Comparison of ENCODE assay signal across 10 cellular contexts in genomic region chr1:42943166-42943565, GRCh38. TPM values are rescaled to one million over a fixed set of nuclear protein-coding genes. Genes with fewer than 3 reads are reported as not detected.
DNase-seq lines count a peak whose midpoint lies in the region; ATAC-seq and TF ChIP-seq lines count a peak whose summit lies in the region.
"Had no signal": no experiment of that assay in that cellular context is flagged by ENCODE, and none has a peak within 500 bp of the region (broad histone marks: within the 10 kb centered on the region; RNA-seq: fewer than 3 reads in every experiment).

No MANE protein-coding gene starts in this region.

- H3K9me3 ChIP-seq in ascending aorta: no peaks in the 10 kb centered on the region
- no peaks in the 10 kb centered on the region for H3K9me3 ChIP-seq in lung (ENCODE audit: control insufficient read depth in 2 of 2, insufficient read depth in 1 of 2, low read length in 1 of 2)
- no peaks in the 10 kb centered on the region for H3K9me3 ChIP-seq in upper lobe of left lung

- TF ChIP-seq EP300 in upper lobe of left lung (IDR thresholded peaks at IDR 0.05): no peak

- peak overlapping the region; percentile 35 for H3K4me3 Mint-ChIP-seq in activated CD4-positive, alpha-beta T cell treated with anti-CD3 and anti-CD28 coated beads, Interleukin-2, amount 10 ng/mL, durations not matched to agents 7 days and 5 days

- POLR2A ChIA-PET in activated CD4-positive, alpha-beta T cell treated with anti-CD3 and anti-CD28 coated beads, Interleukin-2, amount 10 ng/mL, durations not matched to agents 7 days and 5 days (lab: Charles Lee): interaction anchor here (1.6 kb wide), 1 partner anchor 10 kb away, joined by 5 read pairs; no protein-coding TSS in a partner anchor

- DNase-seq in activated CD4-positive, alpha-beta T cell treated with anti-CD3 and anti-CD28 coated beads, Interleukin-2, amount 10 ng/mL, durations not matched to agents 7 days and 5 days: no peak
- DNase-seq in activated CD4-positive, alpha-beta T cell treated with anti-CD3 and anti-CD28 coated beads, Interleukin-2, amount 50 U/mL, for 1 hour: no peak
- DNase-seq in ascending aorta (ENCODE audit: low spot score in 2 of 2) (peak; percentile 44 to 82), lung (ENCODE audit: low spot score) (peak; percentile 86), upper lobe of left lung (peak in 1 of 2 donors; percentile 92), NK-92 (lab: John Stamatoyannopoulos, UW; ENCODE audit: unreplicated experiment) (no peak)
- DNase-seq: activated CD4-positive, alpha-beta T cell treated with anti-CD3 and anti-CD28 coated beads, Interleukin-2, amount 50 U/mL, for 4 hours; AML-193 had no signal

- H3K9me3 Mint-ChIP-seq in activated CD4-positive, alpha-beta T cell treated with anti-CD3 and anti-CD28 coated beads, Interleukin-2, amount 10 ng/mL, durations not matched to agents 7 days and 5 days: no peaks in the 10 kb centered on the region

- intact Hi-C loops in ascending aorta (cut with DNase I): loop anchor here (5.0 to 10.0 kb wide), 3 partner anchors 481 to 1404 kb away; partner anchors contain the start of genes CCDC30 and HYI

- ATAC-seq in lung (ENCODE audit: insufficient read depth, low FRiP score): peak; percentile 70
- ATAC-seq in upper lobe of left lung (ENCODE audit: low FRiP score in 2 of 2): peak; percentile 45 to 83
- ATAC-seq in GM21526 (IDR thresholded peaks at IDR 0.05; ENCODE audit: low FRiP score, unreplicated experiment): no peak
- ATAC-seq in GM21825 (IDR thresholded peaks at IDR 0.05; ENCODE audit: unreplicated experiment): no peak

- H3K4me1 Mint-ChIP-seq in activated CD4-positive, alpha-beta T cell treated with anti-CD3 and anti-CD28 coated beads, Interleukin-2, amount 10 ng/mL, durations not matched to agents 7 days and 5 days: peaks cover 97% of the 10 kb centered on the region

- peaks cover 72% of the 10 kb centered on the region for H3K36me3 Mint-ChIP-seq in activated CD4-positive, alpha-beta T cell treated with anti-CD3 and anti-CD28 coated beads, Interleukin-2, amount 10 ng/mL, durations not matched to agents 7 days and 5 days (ENCODE audit: low read depth)

- H3K27me3 ChIP-seq in ascending aorta (no peaks in the 10 kb centered on the region), lung (ENCODE audit: control insufficient read depth, insufficient read depth) (no peaks in the 10 kb centered on the region), upper lobe of left lung (no peaks in the 10 kb centered on the region)

- H3K4me3 ChIP-seq in ascending aorta (no peak overlapping the region), lung (no peak overlapping the region), upper lobe of left lung (no peak overlapping the region)

- TF ChIP-seq CTCF in ascending aorta (IDR thresholded peaks at IDR 0.05) (no peak), lung (IDR thresholded peaks at IDR 0.05; ENCODE audit: control extremely low read depth, extremely low read depth) (no peak), upper lobe of left lung (IDR thresholded peaks at IDR 0.05) (no peak)

- WGBS in lung, 2 donors: 47 to 62% methylated on average over 7 of the region's 7 CpGs
- WGBS in upper lobe of left lung, 2 donors: 33 to 42% methylated on average over 1 to 7 of the region's 7 CpGs

- CTCF ChIA-PET in activated CD4-positive, alpha-beta T cell treated with anti-CD3 and anti-CD28 coated beads, Interleukin-2, amount 10 ng/mL, durations not matched to agents 7 days and 5 days (lab: Charles Lee): interaction anchor here (0.8 to 1.8 kb wide), 4 partner anchors 10 to 21 kb away, joined by 3 to 6 read pairs (median 3); no protein-coding TSS in a partner anchor

- peak overlapping the region; percentile 84 for H3K27ac Mint-ChIP-seq in activated CD4-positive, alpha-beta T cell treated with anti-CD3 and anti-CD28 coated beads, Interleukin-2, amount 10 ng/mL, durations not matched to agents 7 days and 5 days

- no peaks in the 10 kb centered on the region for H3K27me3 Mint-ChIP-seq in activated CD4-positive, alpha-beta T cell treated with anti-CD3 and anti-CD28 coated beads, Interleukin-2, amount 10 ng/mL, durations not matched to agents 7 days and 5 days

- H3K4me1 ChIP-seq in ascending aorta (peaks cover 46 to 70% of the 10 kb centered on the region in 2 donors), lung (ENCODE audit: control insufficient read depth in 2 of 2, insufficient read depth in 2 of 2, low read length in 2 of 2) (peaks cover 18 to 50% of the 10 kb centered on the region in 2 donors), upper lobe of left lung (peaks cover 64 to 77% (median 69%) of the 10 kb centered on the region in 4 donors)

- H3K36me3 ChIP-seq in ascending aorta (peaks cover 0 to 4% of the 10 kb centered on the region in 2 donors), lung (ENCODE audit: control insufficient read depth in 2 of 2, insufficient read depth in 2 of 2, low read length in 2 of 2) (peaks cover 0 to 2% of the 10 kb centered on the region in 2 donors), upper lobe of left lung (no peaks in the 10 kb centered on the region)

- TF ChIP-seq POLR2A in upper lobe of left lung (IDR thresholded peaks at IDR 0.05): peak in 1 of 4 donors; percentile 22

- H3K27ac ChIP-seq in ascending aorta: peak overlapping the region; percentile 92 to 93
- H3K27ac ChIP-seq in lung (ENCODE audit: low read depth in 1 of 2, low read length in 1 of 2): peak overlapping the region; percentile 55 to 85
- H3K27ac ChIP-seq in upper lobe of left lung: peak overlapping the region in 2 of 4 donors; percentile 66 to 72

RNA-seq across cellular contexts. Expression of gene SLC2A1, which starts 15.5 kb away (rescaled TPM):
- 100 to 1,000 TPM in 1 of 2 experiments, 10 to 100 TPM in 1; 98.0 to 109 TPM for total RNA-seq in activated CD4-positive, alpha-beta T cell treated with anti-CD3 and anti-CD28 coated beads, Interleukin-2, amount 10 ng/mL, durations not matched to agents 7 days and 5 days
- total RNA-seq in ascending aorta (15.5 TPM), lung (100 to 1,000 TPM in 1 of 2 donors, 10 to 100 TPM in 1; 20.1 to 143 TPM), upper lobe of left lung (10 to 100 TPM in 3 of 6 donors, 1 to 10 TPM in 3; 6.3 to 24.3 (median 10.5) TPM)
- polyA plus RNA-seq in lung: 10 to 100 TPM in 1 of 2 donors, 1 to 10 TPM in 1; 9.5 to 37.1 TPM

Comparison
In these comparisons a context has a peak if more than half of its experiments do, and no peak if none do; other contexts are left out.
1. DNase-seq: peak in ascending aorta (2 of 2) and lung (single experiment); none in activated CD4-positive, alpha-beta T cell treated with anti-CD3 and anti-CD28 coated beads, Interleukin-2, amount 10 ng/mL, durations not matched to agents 7 days and 5 days (single experiment), activated CD4-positive, alpha-beta T cell treated with anti-CD3 and anti-CD28 coated beads, Interleukin-2, amount 50 U/mL, for 1 hour (single experiment) and NK-92 (single experiment).
2. ATAC-seq: peak in lung (single experiment) and upper lobe of left lung (2 of 2); none in GM21526 (single experiment) and GM21825 (single experiment).